Comparison of ENCODE assay signal across 8 cellular contexts in genomic region chr4:186725422-186726149, GRCh38. TPM values are rescaled to one million over a fixed set of nuclear protein-coding genes. Genes with fewer than 3 reads are reported as not detected.
DNase-seq lines count a peak whose midpoint lies in the region; ATAC-seq and TF ChIP-seq lines count a peak whose summit lies in the region.

No MANE protein-coding gene starts in this region.

- H3K4me1 ChIP-seq in breast epithelium, result no peaks in the 10 kb centered on the region
- H3K4me1 ChIP-seq in CD8-positive, alpha-beta T cell (ENCODE audit: insufficient read depth, low read length), result no peaks in the 10 kb centered on the region

- no peaks in the 10 kb centered on the region for H3K27me3 ChIP-seq in breast epithelium
- peaks cover 9% of the 10 kb centered on the region for H3K27me3 ChIP-seq in CD8-positive, alpha-beta T cell (ENCODE audit: insufficient read depth, low read length)

- intact Hi-C loops in activated CD4-positive, alpha-beta T cell treated with anti-CD3 and anti-CD28 coated beads for 36 hours (cut with DNase I, micrococcal nuclease), result no loop called here
- intact Hi-C loops in breast epithelium (cut with DNase I; ENCODE audit: low total_unique reads), result no loop called here
- intact Hi-C loops in CD8-positive, alpha-beta T cell (cut with DNase I, micrococcal nuclease), result no loop called here

- CTCF ChIA-PET in activated CD4-positive, alpha-beta T cell treated with anti-CD3 and anti-CD28 coated beads for 36 hours (lab: Charles Lee), result interaction anchor here (0.6 kb wide), 1 partner anchor 1442 kb away, joined by 4 read pairs; no protein-coding TSS in a partner anchor
- CTCF ChIA-PET in CD8-positive, alpha-beta T cell (lab: Charles Lee), result no interaction called here

- no peak for TF ChIP-seq POLR2A in breast epithelium (IDR thresholded peaks at IDR 0.05)

- no peak overlapping the region for H3K4me3 Mint-ChIP-seq in activated CD4-positive, alpha-beta T cell treated with anti-CD3 and anti-CD28 coated beads for 36 hours
- H3K4me3 Mint-ChIP-seq in immature natural killer cell, result peak overlapping the region in 3 of 5 donors; percentile 4 to 45 (median 29)
- H3K4me3 Mint-ChIP-seq in CD8-positive, alpha-beta T cell, result no peak overlapping the region

- TF ChIP-seq CTCF in breast epithelium (IDR thresholded peaks at IDR 0.05), result peak in 2 of 3 donors; percentile 37 to 50
- no peak for TF ChIP-seq CTCF in CD8-positive, alpha-beta T cell (IDR thresholded peaks at IDR 0.05)

- no peaks in the 10 kb centered on the region for H3K36me3 ChIP-seq in breast epithelium
- no peaks in the 10 kb centered on the region for H3K36me3 ChIP-seq in CD8-positive, alpha-beta T cell (ENCODE audit: insufficient read depth, low read length)

- H3K27ac ChIP-seq in breast epithelium (peak overlapping the region; percentile 95 to 96), skin epidermis (peak overlapping the region; percentile 47 to 95 (median 89))
- H3K27ac ChIP-seq in CD8-positive, alpha-beta T cell (ENCODE audit: low read depth, low read length), result no peak overlapping the region

- no peaks in the 10 kb centered on the region for H3K9me3 Mint-ChIP-seq in activated CD4-positive, alpha-beta T cell treated with anti-CD3 and anti-CD28 coated beads for 36 hours (ENCODE audit: low read depth)
- peaks cover 11 to 40% (median 24%) of the 10 kb centered on the region in 6 donors for H3K9me3 Mint-ChIP-seq in immature natural killer cell
- peaks cover 4% of the 10 kb centered on the region for H3K9me3 Mint-ChIP-seq in CD8-positive, alpha-beta T cell

- POLR2A ChIA-PET in activated CD4-positive, alpha-beta T cell treated with anti-CD3 and anti-CD28 coated beads for 36 hours (lab: Charles Lee), result no interaction called here
- POLR2A ChIA-PET in CD8-positive, alpha-beta T cell (lab: Charles Lee), result no interaction called here

- ATAC-seq in activated CD4-positive, alpha-beta T cell treated with anti-CD3 and anti-CD28 coated beads for 36 hours, result peak; percentile 58
- ATAC-seq in CD8-positive, alpha-beta T cell, result no peak
- no peak for ATAC-seq in HG03175 (IDR thresholded peaks at IDR 0.05; ENCODE audit: unreplicated experiment)

- peak; percentile 59 for DNase-seq in activated CD4-positive, alpha-beta T cell treated with anti-CD3 and anti-CD28 coated beads for 36 hours
- no peak for DNase-seq in activated CD4-positive, alpha-beta T cell treated with anti-CD3 and anti-CD28 coated beads for 4 hours
- peak; percentile 55 for DNase-seq in NCI-H345 treated with DMSO at 0.1 percent for 48 hours (lab: John Stamatoyannopoulos, UW; ENCODE audit: unreplicated experiment)
- peak; percentile 70 to 75 for DNase-seq in breast epithelium (ENCODE audit: low spot score in 2 of 2)
- DNase-seq in immature natural killer cell, result no peak
- DNase-seq in CD8-positive, alpha-beta T cell, result no peak

- H3K27me3 Mint-ChIP-seq in activated CD4-positive, alpha-beta T cell treated with anti-CD3 and anti-CD28 coated beads for 36 hours, result peaks cover 60% of the 10 kb centered on the region
- peaks cover 27 to 48% (median 37%) of the 10 kb centered on the region in 3 donors for H3K27me3 Mint-ChIP-seq in immature natural killer cell (ENCODE audit: low read depth in 3 of 3)
- peaks cover 55% of the 10 kb centered on the region for H3K27me3 Mint-ChIP-seq in CD8-positive, alpha-beta T cell (ENCODE audit: low read depth)

- H3K9me3 ChIP-seq in breast epithelium, result no peaks in the 10 kb centered on the region
- H3K9me3 ChIP-seq in CD8-positive, alpha-beta T cell (ENCODE audit: low read length), result no peaks in the 10 kb centered on the region

- peak overlapping the region; percentile 61 to 87 (median 83) for H3K4me3 ChIP-seq in breast epithelium
- H3K4me3 ChIP-seq in skin epidermis, result peak overlapping the region; percentile 49 to 79 (median 68)
- no peak overlapping the region for H3K4me3 ChIP-seq in CD8-positive, alpha-beta T cell (ENCODE audit: low read depth, low read length)

- no peaks in the 10 kb centered on the region for H3K36me3 Mint-ChIP-seq in activated CD4-positive, alpha-beta T cell treated with anti-CD3 and anti-CD28 coated beads for 36 hours (ENCODE audit: low read depth)
- peaks cover 0 to 9% (median 8%) of the 10 kb centered on the region in 3 donors for H3K36me3 Mint-ChIP-seq in immature natural killer cell
- H3K36me3 Mint-ChIP-seq in CD8-positive, alpha-beta T cell, result no peaks in the 10 kb centered on the region

- H3K27ac Mint-ChIP-seq in activated CD4-positive, alpha-beta T cell treated with anti-CD3 and anti-CD28 coated beads for 36 hours, result no peak overlapping the region
- no peak overlapping the region for H3K27ac Mint-ChIP-seq in immature natural killer cell
- H3K27ac Mint-ChIP-seq in CD8-positive, alpha-beta T cell, result no peak overlapping the region

- H3K4me1 Mint-ChIP-seq in activated CD4-positive, alpha-beta T cell treated with anti-CD3 and anti-CD28 coated beads for 36 hours, result peaks cover 19% of the 10 kb centered on the region
- H3K4me1 Mint-ChIP-seq in immature natural killer cell, result peaks cover 2 to 5% of the 10 kb centered on the region in 2 donors
- peaks cover 15% of the 10 kb centered on the region for H3K4me1 Mint-ChIP-seq in CD8-positive, alpha-beta T cell (ENCODE audit: low read depth)

RNA-seq across cellular contexts. Expression of gene FAT1, which starts 1.9 kb away (rescaled TPM):
- under 1 TPM; 0.02 to 0.05 TPM for total RNA-seq in activated CD4-positive, alpha-beta T cell treated with anti-CD3 and anti-CD28 coated beads for 36 hours
- total RNA-seq in breast epithelium, result 100 to 1,000 TPM in 1 of 3 donors, 10 to 100 TPM in 2; 54.2 to 125 (median 87.2) TPM
- not detected for polyA plus RNA-seq in immature natural killer cell
- not detected for total RNA-seq in CD8-positive, alpha-beta T cell

Comparison
In these comparisons a context has a peak if more than half of its experiments do, and no peak if none do; other contexts are left out.
1. DNase-seq: peak in activated CD4-positive, alpha-beta T cell treated with anti-CD3 and anti-CD28 coated beads for 36 hours (single experiment), NCI-H345 treated with DMSO at 0.1 percent for 48 hours (single experiment) and breast epithelium (2 of 2); none in activated CD4-positive, alpha-beta T cell treated with anti-CD3 and anti-CD28 coated beads for 4 hours (0 of 2), immature natural killer cell (0 of 3) and CD8-positive, alpha-beta T cell (0 of 7).
2. H3K4me3 Mint-ChIP-seq: peak in immature natural killer cell (3 of 5); none in activated CD4-positive, alpha-beta T cell treated with anti-CD3 and anti-CD28 coated beads for 36 hours (single experiment) and CD8-positive, alpha-beta T cell (single experiment).
3. RNA of gene FAT1, which starts 1.9 kb away (total RNA-seq): 54.2 to 125 TPM in breast epithelium; 0.02 to 0.05 TPM in activated CD4-positive, alpha-beta T cell treated with anti-CD3 and anti-CD28 coated beads for 36 hours and not detected in CD8-positive, alpha-beta T cell; every median in the first group is over 10 times any median in the second.